ENCODE assay signal across 18 cellular contexts in the genomic region with DNA sequence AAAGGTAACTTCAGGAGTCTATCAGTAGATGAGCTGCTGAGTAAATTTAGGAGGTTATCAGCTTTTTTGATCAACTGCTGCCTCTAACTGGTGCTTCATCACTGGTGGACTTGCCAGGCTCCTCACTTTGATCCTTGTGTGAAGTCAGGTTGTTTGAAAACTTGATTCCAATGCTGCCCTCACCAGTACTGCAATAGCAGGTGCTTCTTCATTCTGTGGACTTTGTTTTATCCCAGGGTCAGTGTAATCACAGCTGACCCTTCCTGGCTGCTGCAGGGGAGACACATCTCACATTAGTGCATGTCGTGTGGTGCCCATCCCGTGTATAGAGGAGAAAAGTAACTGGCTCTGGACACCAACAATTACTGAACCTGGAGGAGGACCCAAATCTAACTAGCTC. TPM values are rescaled to one million over a fixed set of nuclear protein-coding genes. Genes with fewer than 3 reads are reported as not detected.
DNase-seq lines count a peak whose midpoint lies in the region; ATAC-seq and TF ChIP-seq lines count a peak whose summit lies in the region.
"Had no signal": no experiment of that assay in that cellular context is flagged by ENCODE, and none has a peak within 500 bp of the region (broad histone marks: within the 10 kb centered on the region; RNA-seq: fewer than 3 reads in every experiment).

No MANE protein-coding gene starts in this region.

- POLR2A ChIA-PET in OCI-LY7 (lab: Charles Lee), result no interaction called here

- intact Hi-C loops in left ventricle myocardium inferior (cut with micrococcal nuclease) (no loop called here), left ventricle myocardium superior (cut with micrococcal nuclease) (no loop called here), left colon (cut with DNase I, micrococcal nuclease) (loop anchor here in 1 of 2 donors (5.0 kb wide), 1 partner anchor 280 kb away; no protein-coding TSS in a partner anchor), OCI-LY7 (cut with micrococcal nuclease; ENCODE audit: unreplicated experiment) (no loop called here)
- intact Hi-C loops in activated T-helper 1 cell treated with anti-CD3 and anti-CD28 coated beads, Interleukin-12 subunit alpha, Interleukin-12 subunit beta, Interleukin-2, Interleukin-4 antibody, amounts not matched to agents 30 ng/mL and 10 ng/mL and 1 ng/mL, durations not matched to agents 14 hours and 24 hours and 36 hours (cut with micrococcal nuclease), result no loop called here

- CTCF ChIA-PET in OCI-LY7 (lab: Charles Lee; ENCODE audit: unreplicated experiment), result no interaction called here

- H3K9me3 ChIP-seq in left ventricle myocardium inferior (replicated peaks) (no peaks in the 10 kb centered on the region), OCI-LY7 (ENCODE audit: low read length) (no peaks in the 10 kb centered on the region)
- H3K9me3 ChIP-seq in CD4-positive, CD25-positive, alpha-beta regulatory T cell (ENCODE audit: control insufficient read depth in 2 of 2, low read length in 2 of 2), result no peaks in the 10 kb centered on the region
- H3K9me3 ChIP-seq: Caco-2 had no signal

- no peak overlapping the region for H3K4me2 ChIP-seq in OCI-LY7 (ENCODE audit: low read length)
- H3K4me2 ChIP-seq: GM23338 had no signal

- H3K4me1 Mint-ChIP-seq in CD4-positive, CD25-positive, alpha-beta regulatory T cell, result peaks cover 0 to 11% (median 3%) of the 10 kb centered on the region in 4 donors
- peaks cover 10% of the 10 kb centered on the region for H3K4me1 Mint-ChIP-seq in activated T-helper 1 cell treated with anti-CD3 and anti-CD28 coated beads, Interleukin-12 subunit alpha, Interleukin-12 subunit beta, Interleukin-2, Interleukin-4 antibody, amounts not matched to agents 30 ng/mL and 10 ng/mL and 1 ng/mL, durations not matched to agents 14 hours and 24 hours and 36 hours (ENCODE audit: low read depth)

- BruUV-seq in OCI-LY7 (replicated peaks; lab: Mats Ljungman, UMichigan), result no TSS peak

- no peaks in the 10 kb centered on the region for H3K27me3 ChIP-seq in left ventricle myocardium inferior (ENCODE audit: low read depth)
- no peaks in the 10 kb centered on the region for H3K27me3 ChIP-seq in CD4-positive, CD25-positive, alpha-beta regulatory T cell (ENCODE audit: control insufficient read depth, insufficient read depth, low read length)

- H3K9me3 Mint-ChIP-seq in CD4-positive, CD25-positive, alpha-beta regulatory T cell, result no peaks in the 10 kb centered on the region
- no peaks in the 10 kb centered on the region for H3K9me3 Mint-ChIP-seq in activated T-helper 1 cell treated with anti-CD3 and anti-CD28 coated beads, Interleukin-12 subunit alpha, Interleukin-12 subunit beta, Interleukin-2, Interleukin-4 antibody, amounts not matched to agents 30 ng/mL and 10 ng/mL and 1 ng/mL, durations not matched to agents 14 hours and 24 hours and 36 hours
- H3K9me3 Mint-ChIP-seq: GM23338, H9 had no signal

- H3K9me2 ChIP-seq in OCI-LY7 (ENCODE audit: insufficient read depth, low read length), result no peaks in the 10 kb centered on the region

- peak overlapping the region in 2 of 3 donors; percentile 9 to 24 for H3K27ac Mint-ChIP-seq in CD4-positive, CD25-positive, alpha-beta regulatory T cell
- peak overlapping the region; percentile 24 for H3K27ac Mint-ChIP-seq in activated T-helper 1 cell treated with anti-CD3 and anti-CD28 coated beads, Interleukin-12 subunit alpha, Interleukin-12 subunit beta, Interleukin-2, Interleukin-4 antibody, amounts not matched to agents 30 ng/mL and 10 ng/mL and 1 ng/mL, durations not matched to agents 14 hours and 24 hours and 36 hours
- H3K27ac Mint-ChIP-seq: CD8-positive, alpha-beta T cell; GM23338; H9 had no signal

- H2AFZ ChIP-seq in OCI-LY7 (ENCODE audit: low read length), result no peak overlapping the region
- H2AFZ ChIP-seq: GM23338 had no signal

- no peaks in the 10 kb centered on the region for H3K27me3 Mint-ChIP-seq in CD4-positive, CD25-positive, alpha-beta regulatory T cell
- no peaks in the 10 kb centered on the region for H3K27me3 Mint-ChIP-seq in activated T-helper 1 cell treated with anti-CD3 and anti-CD28 coated beads, Interleukin-12 subunit alpha, Interleukin-12 subunit beta, Interleukin-2, Interleukin-4 antibody, amounts not matched to agents 30 ng/mL and 10 ng/mL and 1 ng/mL, durations not matched to agents 14 hours and 24 hours and 36 hours (ENCODE audit: insufficient read depth)

- no peaks in the 10 kb centered on the region for H3K79me2 ChIP-seq in OCI-LY7 (ENCODE audit: insufficient read depth, low read depth, low read length)

- H3K36me3 ChIP-seq in left ventricle myocardium inferior (no peaks in the 10 kb centered on the region), OCI-LY7 (ENCODE audit: insufficient read depth, low read length) (no peaks in the 10 kb centered on the region)
- no peaks in the 10 kb centered on the region for H3K36me3 ChIP-seq in CD4-positive, CD25-positive, alpha-beta regulatory T cell (ENCODE audit: control insufficient read depth, insufficient read depth, low read length)

- ATAC-seq in left ventricle myocardium superior (no peak), left colon (peak; percentile 16)
- ATAC-seq in CD4-positive, CD25-positive, alpha-beta regulatory T cell (ENCODE audit: low read depth in 2 of 2), result no peak
- ATAC-seq: CD8-positive, alpha-beta T cell; GM23338; HCT116 had no signal

- H3K4me3 Mint-ChIP-seq in CD4-positive, CD25-positive, alpha-beta regulatory T cell, result no peak overlapping the region
- H3K4me3 Mint-ChIP-seq in activated T-helper 1 cell treated with anti-CD3 and anti-CD28 coated beads, Interleukin-12 subunit alpha, Interleukin-12 subunit beta, Interleukin-2, Interleukin-4 antibody, amounts not matched to agents 30 ng/mL and 10 ng/mL and 1 ng/mL, durations not matched to agents 14 hours and 24 hours and 36 hours, result no peak overlapping the region
- H3K4me3 Mint-ChIP-seq: CD8-positive, alpha-beta T cell; GM23338; H9 had no signal

- DNase-seq in left ventricle myocardium inferior (no peak), left ventricle myocardium superior (no peak), left colon (no peak), anterior cingulate cortex (lab: John Stamatoyannopoulos, UW) (no peak), OCI-LY7 (ENCODE audit: low spot score) (no peak)
- no peak for DNase-seq in CD4-positive, CD25-positive, alpha-beta regulatory T cell
- no peak for DNase-seq in activated T-helper 1 cell treated with anti-CD3 and anti-CD28 coated beads, Interleukin-12 subunit alpha, Interleukin-12 subunit beta, Interleukin-2, Interleukin-4 antibody, amounts not matched to agents 30 ng/mL and 10 ng/mL and 1 ng/mL, durations not matched to agents 14 hours and 24 hours and 36 hours (ENCODE audit: low spot score)
- DNase-seq in stimulated activated CD4-positive, alpha-beta T cell treated with anti-CD3 and anti-CD28 coated beads, Interleukin-4, amount 100 ng/mL, for 1 hour, result no peak
- DNase-seq: C1 segment of cervical spinal cord; Caco-2; CD8-positive, alpha-beta T cell; DMS53; DMS79 treated with DMSO at 0.1 percent for 48 hours; GF-D8; H9 had no signal

- H3K27ac ChIP-seq in left ventricle myocardium inferior (replicated peaks) (peak overlapping the region; percentile 6), OCI-LY7 (ENCODE audit: low read depth, low read length, poor library complexity, severe bottlenecking) (no peak overlapping the region)
- H3K27ac ChIP-seq in CD4-positive, CD25-positive, alpha-beta regulatory T cell (ENCODE audit: insufficient read depth, low read length, poor library complexity, severe bottlenecking), result no peak overlapping the region

- H4K20me1 ChIP-seq in OCI-LY7 (ENCODE audit: insufficient read depth, low read length), result no peaks in the 10 kb centered on the region

- H3K4me3 ChIP-seq in left ventricle myocardium inferior (no peak overlapping the region), OCI-LY7 (ENCODE audit: low read depth, low read length, poor library complexity, severe bottlenecking) (no peak overlapping the region)
- H3K4me3 ChIP-seq in CD4-positive, CD25-positive, alpha-beta regulatory T cell (ENCODE audit: low read depth, low read length), result no peak overlapping the region
- H3K4me3 ChIP-seq: GM23338 had no signal

- H3K4me1 ChIP-seq in left ventricle myocardium inferior, result peaks cover 11% of the 10 kb centered on the region
- H3K4me1 ChIP-seq in CD4-positive, CD25-positive, alpha-beta regulatory T cell (ENCODE audit: control insufficient read depth, insufficient read depth, low read length, poor library complexity, severe bottlenecking), result no peaks in the 10 kb centered on the region
- H3K4me1 ChIP-seq in OCI-LY7 (ENCODE audit: insufficient read depth, low read length, poor library complexity, severe bottlenecking), result peaks cover 9% of the 10 kb centered on the region

- TF ChIP-seq CTCF in left ventricle myocardium inferior (IDR thresholded peaks at IDR 0.05; ENCODE audit: borderline replicate concordance) (no peak), OCI-LY7 (conservative IDR thresholded peaks at IDR 0.05; ENCODE audit: low read length) (no peak)

- H3K36me3 Mint-ChIP-seq in CD4-positive, CD25-positive, alpha-beta regulatory T cell, result no peaks in the 10 kb centered on the region
- H3K36me3 Mint-ChIP-seq in activated T-helper 1 cell treated with anti-CD3 and anti-CD28 coated beads, Interleukin-12 subunit alpha, Interleukin-12 subunit beta, Interleukin-2, Interleukin-4 antibody, amounts not matched to agents 30 ng/mL and 10 ng/mL and 1 ng/mL, durations not matched to agents 14 hours and 24 hours and 36 hours (ENCODE audit: low read depth), result peaks cover 3% of the 10 kb centered on the region

RNA-seq across cellular contexts. Expression of gene KIAA1614, which starts 20.0 kb away (rescaled TPM):
- total RNA-seq in left ventricle myocardium inferior (9.1 TPM), left ventricle myocardium superior (7.0 TPM), left colon (1 to 10 TPM in 1 of 2 donors, under 1 TPM in 1; 0.67 to 1.6 TPM), OCI-LY7 (2022) (0.80 TPM in 1 of 2 replicates, not detected in the other)
- total RNA-seq in CD4-positive, CD25-positive, alpha-beta regulatory T cell, result 0.20 TPM
- under 1 TPM in 2 of 4 donors, not detected in 2; 0.02 to 0.05 TPM for polyA plus RNA-seq in CD4-positive, CD25-positive, alpha-beta regulatory T cell
- 0.16 and 0.17 TPM in 2 replicates for total RNA-seq in activated T-helper 1 cell treated with anti-CD3 and anti-CD28 coated beads, Interleukin-12 subunit alpha, Interleukin-12 subunit beta, Interleukin-2, Interleukin-4 antibody, amounts not matched to agents 30 ng/mL and 10 ng/mL and 1 ng/mL, durations not matched to agents 14 hours and 24 hours and 36 hours
- 0.06 and 0.08 TPM in 2 replicates for total RNA-seq in OCI-LY7 (2014; rRNA removed; shearing (Covaris generic))
- total RNA-seq: H4 had no signal
